Comparison of ENCODE assay signal across 8 cellular contexts in genomic region chr1:224432672-224433040, GRCh38. TPM values are rescaled to one million over a fixed set of nuclear protein-coding genes. Genes with fewer than 3 reads are reported as not detected.
DNase-seq lines count a peak whose midpoint lies in the region; ATAC-seq and TF ChIP-seq lines count a peak whose summit lies in the region.

No MANE protein-coding gene starts in this region.

- no peak overlapping the region; the same call in 1 of the 2 replicates for H3K9ac ChIP-seq in HUES48 (ENCODE audit: low read depth, low read length)
- peak overlapping the region; percentile 76 to 87 (median 84) for H3K9ac ChIP-seq in skeletal muscle tissue (ENCODE audit: low read depth in 1 of 3, low read length in 3 of 3)

- ATAC-seq in activated CD4-positive, CD25-positive, alpha-beta regulatory T cell treated with anti-CD3 and anti-CD28 coated beads, Interleukin-2, amount 50 U/mL, for 24 hours = no peak
- no peak for ATAC-seq in GM21390 (IDR thresholded peaks at IDR 0.05; ENCODE audit: unreplicated experiment)

- H4K20me1 ChIP-seq in hepatocyte (ENCODE audit: insufficient read depth, poor library complexity, severe bottlenecking) = peaks cover 34% of the 10 kb centered on the region

- 7% methylated on average over 6 of the region's 6 CpGs for WGBS in hepatocyte (ENCODE audit: low lambda C conversion rate, missing lambda C conversion rate)

- no peak for TF ChIP-seq CTCF in BE2C (IDR thresholded peaks at IDR 0.05; ENCODE audit: low read depth, low read length)
- TF ChIP-seq CTCF in hepatocyte (IDR thresholded peaks at IDR 0.05; ENCODE audit: poor library complexity) = no peak

- H3K9me2 ChIP-seq in hepatocyte (replicated peaks; ENCODE audit: insufficient read depth) = no peaks in the 10 kb centered on the region

- H3K36me3 ChIP-seq in BE2C (peaks cover 6% of the 10 kb centered on the region; the same call in 1 of the 2 replicates), HUES48 (ENCODE audit: control insufficient read depth, insufficient read depth, low read length) (peaks cover 39% of the 10 kb centered on the region), hepatocyte (replicated peaks; ENCODE audit: insufficient read depth, low read depth) (no peaks in the 10 kb centered on the region), skeletal muscle tissue (ENCODE audit: control insufficient read depth in 3 of 3, insufficient read depth in 3 of 3, low read length in 3 of 3) (peaks cover 0 to 2% (median 0%) of the 10 kb centered on the region in 3 donors)

- H3K27me3 ChIP-seq in BE2C = no peaks in the 10 kb centered on the region
- no peaks in the 10 kb centered on the region for H3K27me3 ChIP-seq in HUES48 (ENCODE audit: control insufficient read depth, insufficient read depth, low read length)
- H3K27me3 ChIP-seq in hepatocyte = no peaks in the 10 kb centered on the region
- H3K27me3 ChIP-seq in skeletal muscle tissue (ENCODE audit: control insufficient read depth in 3 of 3, insufficient read depth in 3 of 3, low read length in 3 of 3) = no peaks in the 10 kb centered on the region

- no peaks in the 10 kb centered on the region for H3K27me3 Mint-ChIP-seq in activated naive CD8-positive, alpha-beta T cell

- H3K27ac Mint-ChIP-seq in activated naive CD8-positive, alpha-beta T cell = peak overlapping the region; percentile 87

- peaks cover 9% of the 10 kb centered on the region for H3K36me3 Mint-ChIP-seq in activated naive CD8-positive, alpha-beta T cell

- peak overlapping the region; percentile 89 for H3K4me2 ChIP-seq in hepatocyte

- H2AFZ ChIP-seq in hepatocyte = no peak overlapping the region

- H3K4me3 ChIP-seq in BE2C (ENCODE audit: low read depth, low read length) = peak overlapping the region; percentile 90
- H3K4me3 ChIP-seq in HUES48 (ENCODE audit: low read depth, low read length) = peak overlapping the region; percentile 80
- peak overlapping the region; percentile 68 for H3K4me3 ChIP-seq in hepatocyte
- peak overlapping the region; percentile 79 to 88 (median 85) for H3K4me3 ChIP-seq in skeletal muscle tissue (ENCODE audit: low read length in 3 of 3)

- no peaks in the 10 kb centered on the region for H3K9me3 ChIP-seq in BE2C
- no peaks in the 10 kb centered on the region for H3K9me3 ChIP-seq in HUES48 (ENCODE audit: control insufficient read depth, insufficient read depth, low read length)
- no peaks in the 10 kb centered on the region for H3K9me3 ChIP-seq in hepatocyte (ENCODE audit: low read depth)
- no peaks in the 10 kb centered on the region for H3K9me3 ChIP-seq in skeletal muscle tissue (ENCODE audit: control insufficient read depth in 3 of 3, low read length in 3 of 3)

- H3K4me3 Mint-ChIP-seq in activated naive CD8-positive, alpha-beta T cell = peak overlapping the region; percentile 93

- H3K9me3 Mint-ChIP-seq in activated naive CD8-positive, alpha-beta T cell (ENCODE audit: low read depth) = no peaks in the 10 kb centered on the region

- DNase-seq in BE2C (no peak), hepatocyte (ENCODE audit: low spot score) (peak; percentile 16), SW480 (ENCODE audit: low spot score) (no peak)

- peaks cover 65% of the 10 kb centered on the region for H3K4me1 Mint-ChIP-seq in activated naive CD8-positive, alpha-beta T cell (ENCODE audit: low read depth)

- peaks cover 89% of the 10 kb centered on the region for H3K79me2 ChIP-seq in hepatocyte

- H3K27ac ChIP-seq in HUES48 (ENCODE audit: low read depth, low read length) (no peak overlapping the region), hepatocyte (peak overlapping the region; percentile 91), skeletal muscle tissue (ENCODE audit: low read depth, low read length) (peak overlapping the region; percentile 94)

- no peaks in the 10 kb centered on the region; the same call in 1 of the 2 replicates for H3K4me1 ChIP-seq in BE2C
- peaks cover 30% of the 10 kb centered on the region for H3K4me1 ChIP-seq in HUES48 (ENCODE audit: control insufficient read depth, insufficient read depth, low read length)
- H3K4me1 ChIP-seq in hepatocyte (ENCODE audit: insufficient read depth) = peaks cover 21% of the 10 kb centered on the region
- peaks cover 16 to 38% (median 23%) of the 10 kb centered on the region in 3 donors for H3K4me1 ChIP-seq in skeletal muscle tissue (ENCODE audit: control insufficient read depth in 3 of 3, insufficient read depth in 3 of 3, low read length in 3 of 3)

RNA-seq across cellular contexts. Expression of gene WDR26, which starts 1.9 kb away (rescaled TPM):
- 56.3 TPM for polyA plus RNA-seq in BE2C (2012; ENCODE audit: insufficient read depth, insufficient read length, low read depth)
- total RNA-seq in hepatocyte = 63.4 and 72.1 TPM in 2 replicates
- 9.4 and 11.7 TPM in 2 replicates for polyA plus RNA-seq in hepatocyte
- 64.2 TPM for total RNA-seq in skeletal muscle tissue
